ENCODE assay signal across 11 cellular contexts in the genomic region with DNA sequence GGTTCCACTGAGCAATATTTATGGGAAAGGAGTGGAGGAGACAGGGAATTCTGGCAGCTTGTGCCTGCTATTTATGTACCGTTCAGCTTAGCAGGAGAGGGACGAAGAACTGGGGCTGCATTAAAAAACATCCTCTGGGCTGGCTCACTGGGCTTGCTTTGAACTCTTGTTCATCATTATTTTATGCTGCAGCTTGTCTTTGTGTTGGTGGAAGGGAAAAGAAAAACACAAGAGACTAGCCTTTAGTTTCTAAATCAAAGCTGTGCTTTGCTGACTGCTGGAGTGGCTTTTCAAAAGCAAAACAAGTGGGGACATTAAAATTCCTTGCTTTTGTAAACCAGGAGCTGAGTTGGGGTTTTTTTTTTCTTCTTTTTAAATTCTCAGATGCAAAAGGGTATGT. TPM values are rescaled to one million over a fixed set of nuclear protein-coding genes. Genes with fewer than 3 reads are reported as not detected.
A peak's percentile ranks its signal among the peaks of the same experiment; 100 is the strongest.
DNase-seq lines count a peak whose midpoint lies in the region; ATAC-seq and TF ChIP-seq lines count a peak whose summit lies in the region.
"Had no signal": no experiment of that assay in that cellular context is flagged by ENCODE, and none has a peak within 500 bp of the region (broad histone marks: within the 10 kb centered on the region; RNA-seq: fewer than 3 reads in every experiment).

No MANE protein-coding gene starts in this region.

- H3K4me2 ChIP-seq in SK-N-SH: peak overlapping the region; percentile 90; the same call in 1 of the 2 replicates

- H3F3A ChIP-seq in SK-N-SH (replicated peaks; ENCODE audit: insufficient read depth): peaks cover 30% of the 10 kb centered on the region

- H3K36me3 ChIP-seq in SK-N-SH (replicated peaks in 1 of 2; ENCODE audit: control insufficient read depth in 1 of 2, insufficient read depth in 2 of 2, low read length in 1 of 2): peaks cover 0 to 13% of the 10 kb centered on the region in 2 experiments
- H3K36me3 ChIP-seq: upper lobe of right lung had no signal

- no peak overlapping the region for H3K27ac Mint-ChIP-seq in natural killer cell
- no peak overlapping the region for H3K27ac Mint-ChIP-seq in activated CD8-positive, alpha-beta memory T cell treated with anti-CD3 and anti-CD28 coated beads, Interleukin-2, amount 10 ng/mL, durations not matched to agents 7 days and 5 days
- H3K27ac Mint-ChIP-seq: activated naive CD4-positive, alpha-beta T cell treated with anti-CD3 and anti-CD28 coated beads, Interleukin-2, amount 50 U/mL, for 72 hours; CD8-positive, alpha-beta T cell had no signal

- DNase-seq in SK-N-SH: no peak
- DNase-seq in dorsolateral prefrontal cortex: no peak
- DNase-seq in natural killer cell: no peak
- DNase-seq in activated CD8-positive, alpha-beta memory T cell treated with anti-CD3 and anti-CD28 coated beads, Interleukin-2, amount 10 ng/mL, durations not matched to agents 7 days and 5 days: no peak
- no peak for DNase-seq in DMS 273 treated with DMSO at 0.1 percent for 48 hours (lab: John Stamatoyannopoulos, UW)
- DNase-seq in kidney glomerular epithelial cell (lab: John Stamatoyannopoulos, UW): no peak
- no peak for DNase-seq in iPS-NIHi11 (ENCODE audit: low spot score)
- DNase-seq: upper lobe of right lung had no signal

- 76% methylated on average over 2 of the region's 2 CpGs for WGBS in SK-N-SH (ENCODE audit: low lambda C conversion rate)

- intact Hi-C loops in dorsolateral prefrontal cortex (cut with DNase I): no loop called here
- intact Hi-C loops in natural killer cell (cut with micrococcal nuclease): no loop called here

- TF ChIP-seq CTCF in SK-N-SH (IDR thresholded peaks at IDR 0.05) (no peak), dorsolateral prefrontal cortex (IDR thresholded peaks at IDR 0.05 in 54 of 56, conservative IDR thresholded peaks at IDR 0.05 in 2 of 56; ENCODE audit: low read depth in 1 of 56, partially characterized antibody in 56 of 56) (no peak), natural killer cell (IDR thresholded peaks at IDR 0.05) (no peak)

- H3K27me3 ChIP-seq in SK-N-SH (ENCODE audit: insufficient read depth): no peaks in the 10 kb centered on the region
- H3K27me3 ChIP-seq in dorsolateral prefrontal cortex: no peaks in the 10 kb centered on the region

- POLR2A ChIA-PET in SK-N-SH (lab: Yijun Ruan, JAX): no interaction called here

- no peaks in the 10 kb centered on the region for H3K9me3 ChIP-seq in SK-N-SH
- H3K9me3 ChIP-seq: upper lobe of right lung had no signal

- CTCF ChIA-PET in SK-N-SH (lab: Yijun Ruan, JAX): interaction anchor here (0.7 to 13.6 kb wide), 16 partner anchors 9 to 1536 kb away, joined by 3 to 409 read pairs (median 5); no protein-coding TSS in a partner anchor
- CTCF ChIA-PET in activated CD8-positive, alpha-beta memory T cell treated with anti-CD3 and anti-CD28 coated beads, Interleukin-2, amount 10 ng/mL, durations not matched to agents 7 days and 5 days (lab: Charles Lee): interaction anchor here (0.7 to 6.0 kb wide), 8 partner anchors 8 to 448 kb away, joined by 3 to 35 read pairs (median 5); no protein-coding TSS in a partner anchor

- peaks cover 8% of the 10 kb centered on the region for H3K36me3 Mint-ChIP-seq in natural killer cell
- no peaks in the 10 kb centered on the region for H3K36me3 Mint-ChIP-seq in activated CD8-positive, alpha-beta memory T cell treated with anti-CD3 and anti-CD28 coated beads, Interleukin-2, amount 10 ng/mL, durations not matched to agents 7 days and 5 days
- H3K36me3 Mint-ChIP-seq: activated naive CD4-positive, alpha-beta T cell treated with anti-CD3 and anti-CD28 coated beads, Interleukin-2, amount 50 U/mL, for 72 hours; CD8-positive, alpha-beta T cell had no signal

- ATAC-seq in SK-N-SH treated with all-trans-retinoic acid at 6 μM for 48 hours: no peak
- ATAC-seq in natural killer cell: no peak
- no peak for ATAC-seq in activated CD8-positive, alpha-beta memory T cell treated with anti-CD3 and anti-CD28 coated beads, Interleukin-2, amount 10 ng/mL, durations not matched to agents 7 days and 5 days
- ATAC-seq: CD8-positive, alpha-beta T cell had no signal

- peak overlapping the region; percentile 99; the same call in 1 of the 2 replicates for H3K9ac ChIP-seq in SK-N-SH

- no peaks in the 10 kb centered on the region for H4K20me1 ChIP-seq in SK-N-SH (ENCODE audit: insufficient read depth)

- H3K9me2 ChIP-seq in SK-N-SH: no peaks in the 10 kb centered on the region

- H3K27ac ChIP-seq in SK-N-SH (ENCODE audit: low read depth in 2 of 2, low read length in 1 of 2) (peak overlapping the region in 1 of 2 experiments; percentile 96; a peak in 2 of 4 replicates), dorsolateral prefrontal cortex (peak overlapping the region in 33 of 59 donors; percentile 1 to 95 (median 64))
- H3K27ac ChIP-seq: upper lobe of right lung had no signal

- peaks cover 34% of the 10 kb centered on the region for H3K79me2 ChIP-seq in SK-N-SH (ENCODE audit: insufficient read depth)

- H2AFZ ChIP-seq in SK-N-SH (ENCODE audit: low read depth): peak overlapping the region; percentile 83; the same call in 1 of the 2 replicates

- no peaks in the 10 kb centered on the region for H3K9me3 Mint-ChIP-seq in natural killer cell
- H3K9me3 Mint-ChIP-seq in activated CD8-positive, alpha-beta memory T cell treated with anti-CD3 and anti-CD28 coated beads, Interleukin-2, amount 10 ng/mL, durations not matched to agents 7 days and 5 days (ENCODE audit: low read depth): no peaks in the 10 kb centered on the region
- H3K9me3 Mint-ChIP-seq: activated naive CD4-positive, alpha-beta T cell treated with anti-CD3 and anti-CD28 coated beads, Interleukin-2, amount 50 U/mL, for 72 hours; CD8-positive, alpha-beta T cell had no signal

- TF ChIP-seq EP300 in SK-N-SH (IDR thresholded peaks at IDR 0.05; ENCODE audit: borderline replicate concordance in 1 of 2, low read depth in 1 of 2, low read length in 1 of 2): no peak

- peaks cover 9 to 11% of the 10 kb centered on the region in 2 experiments; a peak in 3 of 4 replicates for H3K4me1 ChIP-seq in SK-N-SH (ENCODE audit: control insufficient read depth in 1 of 2, insufficient read depth in 2 of 2, low read depth in 1 of 2, low read length in 1 of 2)

- TF ChIP-seq RAD21 in SK-N-SH (IDR thresholded peaks at IDR 0.05; ENCODE audit: low read length): no peak

- H3K4me3 ChIP-seq in SK-N-SH (ENCODE audit: low read depth in 2 of 2, low read length in 1 of 2): 0 out of 4 replicates have a peak overlapping the region, but pooled peaks of 1 of the 2 experiments have one; percentile 90
- H3K4me3 ChIP-seq in dorsolateral prefrontal cortex: peak overlapping the region in 35 of 59 donors; percentile 61 to 98 (median 88)

- H3K4me3 Mint-ChIP-seq in natural killer cell: peak overlapping the region; percentile 85
- no peak overlapping the region for H3K4me3 Mint-ChIP-seq in activated CD8-positive, alpha-beta memory T cell treated with anti-CD3 and anti-CD28 coated beads, Interleukin-2, amount 10 ng/mL, durations not matched to agents 7 days and 5 days

- peaks cover 39 to 45% of the 10 kb centered on the region in 2 donors for H3K4me1 Mint-ChIP-seq in natural killer cell
- H3K4me1 Mint-ChIP-seq in activated CD8-positive, alpha-beta memory T cell treated with anti-CD3 and anti-CD28 coated beads, Interleukin-2, amount 10 ng/mL, durations not matched to agents 7 days and 5 days: peaks cover 28% of the 10 kb centered on the region

- peaks cover 50 to 80% of the 10 kb centered on the region in 2 donors for H3K27me3 Mint-ChIP-seq in natural killer cell (ENCODE audit: low read depth in 2 of 2)
- H3K27me3 Mint-ChIP-seq in activated CD8-positive, alpha-beta memory T cell treated with anti-CD3 and anti-CD28 coated beads, Interleukin-2, amount 10 ng/mL, durations not matched to agents 7 days and 5 days: peaks cover 64% of the 10 kb centered on the region

TF ChIP-seq in SK-N-SH, 30 proteins besides CTCF, POLR2A, EP300 and RAD21 (continues in another document):
- TF ChIP-seq, protein P1, sequence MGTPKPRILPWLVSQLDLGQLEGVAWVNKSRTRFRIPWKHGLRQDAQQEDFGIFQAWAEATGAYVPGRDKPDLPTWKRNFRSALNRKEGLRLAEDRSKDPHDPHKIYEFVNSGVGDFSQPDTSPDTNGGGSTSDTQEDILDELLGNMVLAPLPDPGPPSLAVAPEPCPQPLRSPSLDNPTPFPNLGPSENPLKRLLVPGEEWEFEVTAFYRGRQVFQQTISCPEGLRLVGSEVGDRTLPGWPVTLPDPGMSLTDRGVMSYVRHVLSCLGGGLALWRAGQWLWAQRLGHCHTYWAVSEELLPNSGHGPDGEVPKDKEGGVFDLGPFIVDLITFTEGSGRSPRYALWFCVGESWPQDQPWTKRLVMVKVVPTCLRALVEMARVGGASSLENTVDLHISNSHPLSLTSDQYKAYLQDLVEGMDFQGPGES (IDR thresholded peaks at IDR 0.05; ENCODE audit: low read depth, low read length): no peak

TF ChIP-seq in SK-N-SH treated with all-trans-retinoic acid at 6 μM for 48 hours, 23 proteins besides CTCF, POLR2A, EP300 and RAD21 (continues in another document):
- no peak for TF ChIP-seq ZNF70 (CRISPR knock-in tag; IDR thresholded peaks at IDR 0.05)
- no peak for TF ChIP-seq TOX (CRISPR knock-in tag; IDR thresholded peaks at IDR 0.05; ENCODE audit: borderline replicate concordance)
- no peak for TF ChIP-seq BACH2 (CRISPR knock-in tag; IDR thresholded peaks at IDR 0.05; ENCODE audit: borderline replicate concordance)
- TF ChIP-seq ZNF565 (CRISPR knock-in tag; conservative IDR thresholded peaks at IDR 0.05; ENCODE audit: low read depth): no peak
- TF ChIP-seq ESRRG (CRISPR knock-in tag; IDR thresholded peaks at IDR 0.05): no peak
- no peak for TF ChIP-seq OSR1 (CRISPR knock-in tag; IDR thresholded peaks at IDR 0.05)
- TF ChIP-seq ZC3H10 (CRISPR knock-in tag; IDR thresholded peaks at IDR 0.05): no peak
- TF ChIP-seq, protein P2, sequence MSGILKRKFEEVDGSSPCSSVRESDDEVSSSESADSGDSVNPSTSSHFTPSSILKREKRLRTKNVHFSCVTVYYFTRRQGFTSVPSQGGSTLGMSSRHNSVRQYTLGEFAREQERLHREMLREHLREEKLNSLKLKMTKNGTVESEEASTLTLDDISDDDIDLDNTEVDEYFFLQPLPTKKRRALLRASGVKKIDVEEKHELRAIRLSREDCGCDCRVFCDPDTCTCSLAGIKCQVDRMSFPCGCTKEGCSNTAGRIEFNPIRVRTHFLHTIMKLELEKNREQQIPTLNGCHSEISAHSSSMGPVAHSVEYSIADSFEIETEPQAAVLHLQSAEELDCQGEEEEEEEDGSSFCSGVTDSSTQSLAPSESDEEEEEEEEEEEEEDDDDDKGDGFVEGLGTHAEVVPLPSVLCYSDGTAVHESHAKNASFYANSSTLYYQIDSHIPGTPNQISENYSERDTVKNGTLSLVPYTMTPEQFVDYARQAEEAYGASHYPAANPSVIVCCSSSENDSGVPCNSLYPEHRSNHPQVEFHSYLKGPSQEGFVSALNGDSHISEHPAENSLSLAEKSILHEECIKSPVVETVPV (CRISPR knock-in tag; IDR thresholded peaks at IDR 0.05): no peak

RNA-seq across cellular contexts. Expression of a gene that starts 5.9 kb away (rescaled TPM):
- polyA plus RNA-seq in SK-N-SH (2012; rRNA removed): 72.6 and 86.7 TPM in 2 replicates
- 71.7 and 77.5 TPM in 2 replicates for polyA plus RNA-seq in SK-N-SH (2012; cell fraction: cytosol; rRNA removed)
- 242 and 373 TPM in 2 replicates for polyA plus RNA-seq in SK-N-SH (2012; cell fraction: nucleus; rRNA removed)
- total RNA-seq in dorsolateral prefrontal cortex (10 to 100 TPM; 20.2 to 59.3 (median 41.0) TPM), natural killer cell (1 to 10 TPM in 1 of 3 donors, under 1 TPM in 2; 0.35 to 1.5 (median 0.86) TPM)
- total RNA-seq in activated CD8-positive, alpha-beta memory T cell treated with anti-CD3 and anti-CD28 coated beads, Interleukin-2, amount 10 ng/mL, durations not matched to agents 7 days and 5 days: 1 to 10 TPM; 1.1 to 1.3 TPM

Comparison
In these comparisons a context has a peak if more than half of its experiments do, and no peak if none do; other contexts are left out.
1. RNA of a gene that starts 5.9 kb away (total RNA-seq): 20.2 to 59.3 TPM in dorsolateral prefrontal cortex; 1.1 to 1.3 TPM in activated CD8-positive, alpha-beta memory T cell treated with anti-CD3 and anti-CD28 coated beads, Interleukin-2, amount 10 ng/mL, durations not matched to agents 7 days and 5 days and 0.35 to 1.5 TPM in natural killer cell; every median in the first group is over 4 times any median in the second.